Comparison of ENCODE assay signal across 28 cellular contexts in genomic region chr18:21652073-21652472, GRCh38.
"Had no signal": no experiment of that assay in that cellular context is flagged by ENCODE, and none has a peak within 500 bp of the region (broad histone marks: within the 10 kb centered on the region; RNA-seq: fewer than 3 reads in every experiment).

No MANE protein-coding gene starts in this region.

- H3K4me1 Mint-ChIP-seq: mesothelial cell of epicardium; nephron progenitor cell; stimulated activated naive B cell treated with anti-CD40 and anti-IgM and Interleukin-4, amounts not matched to agents 10 μg/mL and 1 μg/mL and 100 μg/mL, for 72 hours had no signal

- H3K4me1 ChIP-seq: gastrocnemius medialis, heart left ventricle, left lung, psoas muscle, spleen, tibial nerve, upper lobe of left lung had no signal

- H3K27ac Mint-ChIP-seq: effector memory CD8-positive, alpha-beta T cell; mesothelial cell of epicardium; nephron progenitor cell; stimulated activated naive B cell treated with anti-CD40 and anti-IgM and Interleukin-4, amounts not matched to agents 10 μg/mL and 1 μg/mL and 100 μg/mL, for 72 hours; stimulated activated naive CD8-positive, alpha-beta T cell treated with anti-CD3 and anti-CD28 coated beads, Interleukin-15, Interleukin-2, amounts not matched to agents 100 ng/mL and 50 ng/mL, for 24 hours had no signal

- H3K9me3 ChIP-seq: gastrocnemius medialis, heart left ventricle, left lung, mucosa of descending colon, psoas muscle, spleen, thoracic aorta, tibial nerve, upper lobe of left lung had no signal

- H3K4me2 ChIP-seq: hepatocyte had no signal

- H3K27ac ChIP-seq: epithelial cell of prostate, gastrocnemius medialis, heart left ventricle, hepatocyte, left lung, psoas muscle, skin epidermis, spleen, thoracic aorta, tibial nerve, upper lobe of left lung had no signal

- H3K9me3 Mint-ChIP-seq: effector memory CD8-positive, alpha-beta T cell; mesothelial cell of epicardium; stimulated activated naive CD8-positive, alpha-beta T cell treated with anti-CD3 and anti-CD28 coated beads, Interleukin-15, Interleukin-2, amounts not matched to agents 100 ng/mL and 50 ng/mL, for 24 hours had no signal

- H3K79me2 ChIP-seq: hepatocyte had no signal

- H3K4me3 ChIP-seq: gastrocnemius medialis, heart left ventricle, hepatocyte, left lung, mucosa of descending colon, psoas muscle, skin epidermis, spleen, thoracic aorta, tibial nerve, upper lobe of left lung had no signal

- H3K27me3 Mint-ChIP-seq: effector memory CD8-positive, alpha-beta T cell; naive B cell; stimulated activated naive B cell treated with anti-CD40 and anti-IgM and Interleukin-4, amounts not matched to agents 10 μg/mL and 1 μg/mL and 100 μg/mL, for 72 hours; stimulated activated naive CD8-positive, alpha-beta T cell treated with anti-CD3 and anti-CD28 coated beads, Interleukin-15, Interleukin-2, amounts not matched to agents 100 ng/mL and 50 ng/mL, for 24 hours had no signal

- DNase-seq: cortex of kidney; effector memory CD8-positive, alpha-beta T cell; foreskin fibroblast; gastrocnemius medialis; heart left ventricle; left cardiac atrium; left lung; mesenchymal stem cell; mucosa of descending colon; naive B cell; nephron progenitor cell; nucleus accumbens; psoas muscle; right cardiac atrium; spleen; stimulated activated CD4-positive, alpha-beta T cell treated with anti-CD3 and anti-CD28 coated beads, Interleukin-4, amount 100 ng/mL, for 4 hours; stimulated activated naive B cell treated with anti-CD40 and anti-IgM and Interleukin-4, amounts not matched to agents 10 μg/mL and 1 μg/mL and 100 μg/mL, for 72 hours; upper lobe of left lung had no signal

- ATAC-seq: effector memory CD8-positive, alpha-beta T cell; esophagus mucosa; gastrocnemius medialis; heart left ventricle; left cardiac atrium; left lung; mucosa of descending colon; psoas muscle; right cardiac atrium; stimulated activated naive B cell treated with anti-CD40 and anti-IgM and Interleukin-4, amounts not matched to agents 10 μg/mL and 1 μg/mL and 100 μg/mL, for 72 hours had no signal

- H2AFZ ChIP-seq: hepatocyte had no signal

- H3K36me3 ChIP-seq: thoracic aorta had no signal

- H3K4me3 Mint-ChIP-seq: effector memory CD8-positive, alpha-beta T cell; mesothelial cell of epicardium; nephron progenitor cell; stimulated activated naive B cell treated with anti-CD40 and anti-IgM and Interleukin-4, amounts not matched to agents 10 μg/mL and 1 μg/mL and 100 μg/mL, for 72 hours; stimulated activated naive CD8-positive, alpha-beta T cell treated with anti-CD3 and anti-CD28 coated beads, Interleukin-15, Interleukin-2, amounts not matched to agents 100 ng/mL and 50 ng/mL, for 24 hours had no signal

- H3K27me3 ChIP-seq: gastrocnemius medialis, heart left ventricle, hepatocyte, left lung, spleen, tibial nerve, upper lobe of left lung had no signal

- FAIRE-seq: islet of Langerhans, urothelium cell line had no signal
